15 cellular contexts compared by ENCODE assay signal in the genomic region with DNA sequence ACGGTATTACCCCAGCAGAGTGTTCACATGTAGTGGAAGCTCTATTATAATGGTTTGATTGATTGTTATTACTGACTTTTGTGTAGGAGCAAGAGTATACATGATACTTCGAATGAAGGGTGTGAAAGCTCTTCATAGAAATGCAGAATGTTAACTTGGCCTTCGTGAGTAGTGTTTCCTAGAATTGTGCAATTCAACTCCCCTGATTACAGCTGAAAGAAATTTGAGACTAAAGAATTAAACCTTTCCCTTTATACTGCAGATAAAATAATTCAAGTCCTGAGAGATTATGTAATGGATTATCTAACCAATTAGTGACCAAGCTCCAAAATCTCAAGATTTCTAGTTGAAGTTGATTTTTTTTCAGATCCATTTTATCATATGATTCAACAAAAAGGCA. TPM values are rescaled to one million over a fixed set of nuclear protein-coding genes. Genes with fewer than 3 reads are reported as not detected.
A peak's percentile ranks its signal among the peaks of the same experiment; 100 is the strongest.
DNase-seq lines count a peak whose midpoint lies in the region; ATAC-seq, FAIRE-seq and TF ChIP-seq lines count a peak whose summit lies in the region.
"Had no signal": no experiment of that assay in that cellular context is flagged by ENCODE, and none has a peak within 500 bp of the region (broad histone marks: within the 10 kb centered on the region; RNA-seq: fewer than 3 reads in every experiment).

No MANE protein-coding gene starts in this region.

- H3K9me3 ChIP-seq in astrocyte (ENCODE audit: insufficient read depth, low read depth, low read length): no peaks in the 10 kb centered on the region
- no peaks in the 10 kb centered on the region for H3K9me3 ChIP-seq in subcutaneous abdominal adipose tissue (ENCODE audit: control insufficient read depth in 5 of 5, low read length in 5 of 5)
- H3K9me3 ChIP-seq: A549, thoracic aorta had no signal

- H3K27me3 Mint-ChIP-seq in activated naive CD8-positive, alpha-beta T cell: no peaks in the 10 kb centered on the region
- H3K27me3 Mint-ChIP-seq in activated naive CD8-positive, alpha-beta T cell treated with anti-CD3 and anti-CD28 coated beads for 36 hours: no peaks in the 10 kb centered on the region
- H3K27me3 Mint-ChIP-seq in astrocyte (ENCODE audit: low read depth, unreplicated experiment): no peaks in the 10 kb centered on the region
- no peaks in the 10 kb centered on the region for H3K27me3 Mint-ChIP-seq in activated naive CD4-positive, alpha-beta T cell treated with anti-CD3 and anti-CD28 coated beads for 36 hours (ENCODE audit: low read depth)

- H3K27me3 ChIP-seq in astrocyte (ENCODE audit: insufficient read depth, low read length): no peaks in the 10 kb centered on the region
- no peaks in the 10 kb centered on the region for H3K27me3 ChIP-seq in subcutaneous abdominal adipose tissue (ENCODE audit: control insufficient read depth in 5 of 5, insufficient read depth in 4 of 5, low read length in 5 of 5)

- H4K20me1 ChIP-seq in astrocyte (ENCODE audit: insufficient read depth, low read length): peaks cover 97% of the 10 kb centered on the region

- no peak overlapping the region for H3K27ac ChIP-seq in astrocyte (ENCODE audit: low read depth, low read length)
- H3K27ac ChIP-seq in subcutaneous abdominal adipose tissue (ENCODE audit: low read depth, low read length): peak overlapping the region; percentile 3
- H3K27ac ChIP-seq: A549, thoracic aorta had no signal

- intact Hi-C loops in left cardiac atrium (cut with DNase I): no loop called here
- intact Hi-C loops in activated naive CD4-positive, alpha-beta T cell treated with anti-CD3 and anti-CD28 coated beads for 36 hours (cut with micrococcal nuclease): loop anchor here (2.0 kb wide), 3 partner anchors 15 to 177 kb away; no protein-coding TSS in a partner anchor

- H3K4me3 Mint-ChIP-seq in activated naive CD8-positive, alpha-beta T cell: peak overlapping the region; percentile 4
- no peak overlapping the region for H3K4me3 Mint-ChIP-seq in activated naive CD8-positive, alpha-beta T cell treated with anti-CD3 and anti-CD28 coated beads for 36 hours
- no peak overlapping the region for H3K4me3 Mint-ChIP-seq in astrocyte (ENCODE audit: unreplicated experiment)
- no peak overlapping the region for H3K4me3 Mint-ChIP-seq in activated naive CD4-positive, alpha-beta T cell treated with anti-CD3 and anti-CD28 coated beads for 36 hours

- CTCF ChIA-PET in activated naive CD4-positive, alpha-beta T cell treated with anti-CD3 and anti-CD28 coated beads for 36 hours (lab: Charles Lee): interaction anchor here (1.4 kb wide), 1 partner anchor 18 kb away, joined by 3 read pairs; no protein-coding TSS in a partner anchor

- DNase-seq in activated naive CD8-positive, alpha-beta T cell treated with anti-CD3 and anti-CD28 coated beads for 36 hours: no peak
- DNase-seq in astrocyte (ENCODE audit: low read depth): peak; percentile 70
- no peak for DNase-seq in left cardiac atrium
- no peak for DNase-seq in SW 1271 (lab: John Stamatoyannopoulos, UW)
- no peak for DNase-seq in activated naive CD4-positive, alpha-beta T cell treated with anti-CD3 and anti-CD28 coated beads for 36 hours
- DNase-seq: NCI-H1092 treated with DMSO at 0.1 percent for 48 hours, NCI-H524, T-helper 2 cell had no signal

- peaks cover 91% of the 10 kb centered on the region for H3K79me2 ChIP-seq in astrocyte (ENCODE audit: insufficient read depth, low read length)

- FAIRE-seq in astrocyte (lab: Jason Lieb, UNC): no peak
- FAIRE-seq: A549, HTR-8/SVneo had no signal

- peaks cover 13% of the 10 kb centered on the region for H3K36me3 Mint-ChIP-seq in activated naive CD8-positive, alpha-beta T cell
- peaks cover 21% of the 10 kb centered on the region for H3K36me3 Mint-ChIP-seq in activated naive CD8-positive, alpha-beta T cell treated with anti-CD3 and anti-CD28 coated beads for 36 hours
- H3K36me3 Mint-ChIP-seq in astrocyte (ENCODE audit: low read depth, unreplicated experiment): peaks cover 2% of the 10 kb centered on the region
- peaks cover 4% of the 10 kb centered on the region for H3K36me3 Mint-ChIP-seq in activated naive CD4-positive, alpha-beta T cell treated with anti-CD3 and anti-CD28 coated beads for 36 hours (ENCODE audit: low read depth)

- H3K27ac Mint-ChIP-seq in activated naive CD8-positive, alpha-beta T cell: peak overlapping the region; percentile 3
- no peak overlapping the region for H3K27ac Mint-ChIP-seq in activated naive CD8-positive, alpha-beta T cell treated with anti-CD3 and anti-CD28 coated beads for 36 hours
- no peak overlapping the region for H3K27ac Mint-ChIP-seq in astrocyte (ENCODE audit: unreplicated experiment)
- H3K27ac Mint-ChIP-seq in activated naive CD4-positive, alpha-beta T cell treated with anti-CD3 and anti-CD28 coated beads for 36 hours: no peak overlapping the region

- no peaks in the 10 kb centered on the region for H3K36me3 ChIP-seq in astrocyte (ENCODE audit: insufficient read depth, low read length)
- no peaks in the 10 kb centered on the region for H3K36me3 ChIP-seq in subcutaneous abdominal adipose tissue (ENCODE audit: control insufficient read depth in 5 of 5, insufficient read depth in 5 of 5, low read length in 5 of 5)
- H3K36me3 ChIP-seq: thoracic aorta had no signal

- H3K9me3 Mint-ChIP-seq in activated naive CD8-positive, alpha-beta T cell (ENCODE audit: low read depth): peaks cover 5% of the 10 kb centered on the region
- peaks cover 21% of the 10 kb centered on the region for H3K9me3 Mint-ChIP-seq in activated naive CD8-positive, alpha-beta T cell treated with anti-CD3 and anti-CD28 coated beads for 36 hours
- no peaks in the 10 kb centered on the region for H3K9me3 Mint-ChIP-seq in astrocyte (ENCODE audit: unreplicated experiment)
- peaks cover 4% of the 10 kb centered on the region for H3K9me3 Mint-ChIP-seq in activated naive CD4-positive, alpha-beta T cell treated with anti-CD3 and anti-CD28 coated beads for 36 hours

- no peak overlapping the region for H2AFZ ChIP-seq in astrocyte (ENCODE audit: low read depth, low read length)

- peaks cover 93% of the 10 kb centered on the region for H3K4me1 Mint-ChIP-seq in activated naive CD8-positive, alpha-beta T cell (ENCODE audit: low read depth)
- peaks cover 81% of the 10 kb centered on the region for H3K4me1 Mint-ChIP-seq in activated naive CD8-positive, alpha-beta T cell treated with anti-CD3 and anti-CD28 coated beads for 36 hours
- peaks cover 45% of the 10 kb centered on the region for H3K4me1 Mint-ChIP-seq in astrocyte (ENCODE audit: low read depth, unreplicated experiment)
- peaks cover 86% of the 10 kb centered on the region for H3K4me1 Mint-ChIP-seq in activated naive CD4-positive, alpha-beta T cell treated with anti-CD3 and anti-CD28 coated beads for 36 hours (ENCODE audit: low read depth)

- ATAC-seq in left cardiac atrium (peak; percentile 59 to 85), HG02970 (IDR thresholded peaks at IDR 0.05; ENCODE audit: low FRiP score, unreplicated experiment) (no peak)
- ATAC-seq: A549 had no signal

- H3K4me1 ChIP-seq in astrocyte (ENCODE audit: insufficient read depth, low read length): peaks cover 15% of the 10 kb centered on the region
- peaks cover 0 to 34% (median 23%) of the 10 kb centered on the region in 5 donors for H3K4me1 ChIP-seq in subcutaneous abdominal adipose tissue (ENCODE audit: control insufficient read depth in 5 of 5, insufficient read depth in 5 of 5, low read length in 5 of 5)

- no peak overlapping the region for H3K4me3 ChIP-seq in astrocyte (ENCODE audit: insufficient read depth, low read depth, low read length)
- H3K4me3 ChIP-seq in subcutaneous abdominal adipose tissue (ENCODE audit: low read depth in 1 of 5, low read length in 5 of 5): no peak overlapping the region
- H3K4me3 ChIP-seq: A549, lung, thoracic aorta had no signal

- H3K4me2 ChIP-seq in astrocyte (ENCODE audit: low read length): no peak overlapping the region
- H3K4me2 ChIP-seq: A549 had no signal

- H3K9ac ChIP-seq in astrocyte (ENCODE audit: low read length) (no peak overlapping the region), subcutaneous abdominal adipose tissue (ENCODE audit: low read length in 5 of 5) (no peak overlapping the region)

- TF ChIP-seq CTCF in astrocyte (IDR thresholded peaks at IDR 0.05; ENCODE audit: insufficient read depth, low read depth, low read length): no peak

RNA-seq across cellular contexts. Expression of a gene that starts 38.2 kb away (rescaled TPM):
- 10 to 100 TPM; 32.4 to 36.7 TPM for total RNA-seq in activated naive CD8-positive, alpha-beta T cell treated with anti-CD3 and anti-CD28 coated beads for 36 hours
- 48.0 and 50.3 TPM in 2 replicates for total RNA-seq in astrocyte
- total RNA-seq in left cardiac atrium: 10 to 100 TPM; 39.7 to 48.3 TPM
- total RNA-seq in activated naive CD4-positive, alpha-beta T cell treated with anti-CD3 and anti-CD28 coated beads for 36 hours: 10 to 100 TPM; 29.8 to 34.9 TPM
